In the genomic region with DNA sequence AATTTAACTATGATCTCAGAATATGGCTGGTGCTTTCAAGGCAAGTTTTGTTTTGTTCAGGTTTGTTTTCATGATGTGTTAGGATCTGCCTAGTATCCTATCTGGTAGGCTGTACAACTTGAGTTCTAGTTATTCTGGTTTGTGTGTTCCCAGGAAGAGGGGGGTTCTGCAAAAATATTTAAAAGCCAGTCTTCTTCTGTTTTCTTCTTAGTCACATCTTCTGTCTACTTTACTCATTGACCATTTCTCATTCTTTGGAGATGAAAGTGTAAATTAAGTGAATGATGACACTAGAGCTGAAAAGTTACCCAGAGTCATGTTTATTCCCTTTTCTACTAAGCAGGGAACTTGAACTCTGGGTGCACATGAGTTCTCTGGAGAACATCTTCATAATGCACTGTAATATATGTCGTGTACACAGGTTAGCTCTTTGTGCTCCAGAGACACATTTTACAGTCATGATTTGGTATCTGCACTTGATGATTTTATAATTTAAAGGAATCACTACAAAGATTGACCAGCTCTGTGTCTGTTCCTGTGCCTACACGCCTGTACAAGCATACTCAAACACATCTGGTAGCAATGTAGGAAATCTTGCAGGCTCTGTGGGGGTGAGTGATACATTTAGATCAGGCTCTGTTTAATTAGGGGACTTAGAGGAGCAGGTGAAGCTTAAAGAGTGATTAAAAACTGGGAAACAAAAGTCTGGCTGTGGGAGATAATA, we compare ENCODE assay signal across 1 cellular context.
TF ChIP-seq lines count a peak whose summit lies in the region.

No MANE protein-coding gene starts in this region.

TF ChIP-seq in K562, 482 proteins besides CTCF, POLR2A, EP300 and RAD21:
- TF ChIP-seq ZNF696 (CRISPR knock-in tag; conservative IDR thresholded peaks at IDR 0.05) (no peak), TAL1 (IDR thresholded peaks at IDR 0.05) (peak; percentile 48; the same call in 1 of the 2 replicates), TCF3 (CRISPR knock-in tag; IDR thresholded peaks at IDR 0.05) (peak; percentile 46; the same call in 1 of the 2 replicates), CBFA2T3 (IDR thresholded peaks at IDR 0.05) (peak; percentile 66), CBFA2T2 (conservative IDR thresholded peaks at IDR 0.05) (0 out of 2 replicates have a peak, but pooled peaks have one; percentile 10), ARID1B (IDR thresholded peaks at IDR 0.05) (0 out of 2 replicates have a peak, but pooled peaks have one; percentile 35)
- TF ChIP-seq, protein P1, sequence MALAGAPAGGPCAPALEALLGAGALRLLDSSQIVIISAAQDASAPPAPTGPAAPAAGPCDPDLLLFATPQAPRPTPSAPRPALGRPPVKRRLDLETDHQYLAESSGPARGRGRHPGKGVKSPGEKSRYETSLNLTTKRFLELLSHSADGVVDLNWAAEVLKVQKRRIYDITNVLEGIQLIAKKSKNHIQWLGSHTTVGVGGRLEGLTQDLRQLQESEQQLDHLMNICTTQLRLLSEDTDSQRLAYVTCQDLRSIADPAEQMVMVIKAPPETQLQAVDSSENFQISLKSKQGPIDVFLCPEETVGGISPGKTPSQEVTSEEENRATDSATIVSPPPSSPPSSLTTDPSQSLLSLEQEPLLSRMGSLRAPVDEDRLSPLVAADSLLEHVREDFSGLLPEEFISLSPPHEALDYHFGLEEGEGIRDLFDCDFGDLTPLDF (CRISPR knock-in tag; IDR thresholded peaks at IDR 0.05), result no peak
